9 cellular contexts compared by ENCODE assay signal in the genomic region with DNA sequence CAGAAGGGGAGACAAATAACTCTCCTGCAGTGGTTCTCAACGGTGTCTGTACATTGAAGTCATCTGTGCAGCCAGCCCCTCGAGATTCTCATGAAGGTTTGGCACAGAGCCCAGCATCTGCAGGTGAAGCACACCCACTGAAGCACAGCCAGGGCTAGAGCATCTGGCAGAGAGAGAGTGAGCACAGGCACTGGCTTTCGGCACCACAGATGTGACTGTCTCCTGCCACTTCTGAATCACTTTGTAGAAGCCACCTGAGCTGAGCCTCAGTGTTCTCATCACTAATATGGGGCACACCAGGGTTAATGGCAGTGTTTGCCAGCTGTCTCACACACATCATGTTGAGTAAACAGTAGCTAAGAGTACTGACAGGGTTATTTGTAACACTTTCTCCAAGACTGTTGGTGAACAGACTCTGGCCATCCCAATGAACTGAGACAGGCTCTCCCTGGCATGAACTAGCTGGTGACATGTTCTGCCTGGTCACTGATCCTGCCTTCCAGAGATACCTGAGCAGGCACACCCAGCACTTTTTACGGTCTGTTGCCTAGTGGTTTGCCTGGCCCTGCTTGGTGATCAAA. TPM values are rescaled to one million over a fixed set of nuclear protein-coding genes. Genes with fewer than 3 reads are reported as not detected.
DNase-seq lines count a peak whose midpoint lies in the region; ATAC-seq, FAIRE-seq and TF ChIP-seq lines count a peak whose summit lies in the region.
"Had no signal": no experiment of that assay in that cellular context is flagged by ENCODE, and none has a peak within 500 bp of the region (broad histone marks: within the 10 kb centered on the region; RNA-seq: fewer than 3 reads in every experiment).

No MANE protein-coding gene starts in this region.

- H3K4me1 ChIP-seq in IMR-90 (ENCODE audit: control insufficient read depth, insufficient read depth, low read length) (peaks cover 30% of the 10 kb centered on the region), keratinocyte (ENCODE audit: control insufficient read depth, extremely low read depth, insufficient read depth, low read length) (peaks cover 21% of the 10 kb centered on the region), upper lobe of right lung (peaks cover 90% of the 10 kb centered on the region), PC-9 (replicated peaks; ENCODE audit: insufficient read depth) (peaks cover 24% of the 10 kb centered on the region)

- POLR2A ChIA-PET in activated CD4-positive, alpha-beta T cell treated with anti-CD3 and anti-CD28 coated beads for 36 hours (lab: Charles Lee): interaction anchor here (0.9 kb wide), 1 partner anchor 54 kb away, joined by 5 read pairs; no protein-coding TSS in a partner anchor
- POLR2A ChIA-PET in IMR-90 (lab: Charles Lee; ENCODE audit: unreplicated experiment) (no interaction called here), WTC11 (lab: Charles Lee) (no interaction called here), PC-9 (lab: Charles Lee; ENCODE audit: unreplicated experiment) (no interaction called here)

- dilution Hi-C loops in IMR-90 (cut with HindIII; ENCODE audit: low sequenced_read_pairs, unreplicated experiment): no loop called here
- dilution Hi-C loops in keratinocyte (cut with MboI; ENCODE audit: extremely low pct_ligation_motif_present, low sequenced_read_pairs): no loop called here

- no peak overlapping the region for H3K4me2 ChIP-seq in IMR-90 (ENCODE audit: low read depth, low read length)
- H3K4me2 ChIP-seq in keratinocyte (ENCODE audit: control insufficient read depth, extremely low read depth, insufficient read depth, low read depth, low read length): peak overlapping the region; percentile 10
- H3K4me2 ChIP-seq in PC-9: no peak overlapping the region

- peak overlapping the region; percentile 27 for H2BK5ac ChIP-seq in IMR-90 (ENCODE audit: low read depth, low read length, poor library complexity, severe bottlenecking)

- H3F3A ChIP-seq in PC-9 (ENCODE audit: insufficient read depth, low read depth): peaks cover 23% of the 10 kb centered on the region

- H3K23ac ChIP-seq in IMR-90 (ENCODE audit: low read depth, low read length): peak overlapping the region; percentile 41; the same call in 1 of the 2 replicates

- TF ChIP-seq CTCF in IMR-90 (conservative IDR thresholded peaks at IDR 0.05; ENCODE audit: low read depth, low read length) (no peak), WTC11 (IDR thresholded peaks at IDR 0.05) (no peak), keratinocyte (optimal IDR thresholded peaks at IDR 0.05 in 1 of 3, IDR thresholded peaks at IDR 0.05 in 1 of 3, conservative IDR thresholded peaks at IDR 0.05 in 1 of 3; ENCODE audit: extremely low read depth in 1 of 3, insufficient read depth in 2 of 3, low read length in 3 of 3) (no peak), upper lobe of right lung (IDR thresholded peaks at IDR 0.05) (no peak), PC-9 (conservative IDR thresholded peaks at IDR 0.05) (no peak)

- H3K36me3 Mint-ChIP-seq in activated CD4-positive, alpha-beta T cell treated with anti-CD3 and anti-CD28 coated beads for 36 hours (ENCODE audit: low read depth): peaks cover 22% of the 10 kb centered on the region
- peaks cover 11% of the 10 kb centered on the region for H3K36me3 Mint-ChIP-seq in WTC11

- H4K91ac ChIP-seq in IMR-90 (ENCODE audit: insufficient read depth, low read depth, low read length): no peak overlapping the region

- H3K18ac ChIP-seq in IMR-90 (ENCODE audit: low read depth, low read length): no peak overlapping the region

- no peak overlapping the region for H3K27ac ChIP-seq in IMR-90 (ENCODE audit: insufficient read depth, low read length)
- no peak overlapping the region for H3K27ac ChIP-seq in keratinocyte (ENCODE audit: control insufficient read depth, insufficient read depth, low read length)
- H3K27ac ChIP-seq in upper lobe of right lung: peak overlapping the region; percentile 80
- no peak overlapping the region for H3K27ac ChIP-seq in PC-9

- H3K9me3 ChIP-seq in IMR-90 (ENCODE audit: control insufficient read depth, insufficient read depth, low read length) (no peaks in the 10 kb centered on the region), keratinocyte (ENCODE audit: control insufficient read depth, low read depth, low read length) (no peaks in the 10 kb centered on the region), upper lobe of right lung (no peaks in the 10 kb centered on the region), PC-9 (ENCODE audit: insufficient read depth, low read depth) (no peaks in the 10 kb centered on the region)

- H2BK15ac ChIP-seq in IMR-90 (ENCODE audit: low read depth, low read length): peak overlapping the region; percentile 34; the same call in 1 of the 3 replicates

- peaks cover 48 to 92% of the 10 kb centered on the region in 2 experiments for H3K79me1 ChIP-seq in IMR-90 (ENCODE audit: low read depth in 1 of 2, low read length in 2 of 2)

- BruUV-seq in IMR-90 (replicated peaks; lab: Mats Ljungman, UMichigan) (no TSS peak), PC-9 (replicated peaks; lab: Mats Ljungman, UMichigan) (no TSS peak)

- no peak overlapping the region; a peak in 1 of 4 replicates for H4K8ac ChIP-seq in IMR-90 (ENCODE audit: low read depth in 2 of 2, low read length in 2 of 2)

- H3K9ac ChIP-seq in IMR-90 (ENCODE audit: low read depth, low read length) (no peak overlapping the region), keratinocyte (ENCODE audit: control insufficient read depth, extremely low read depth, insufficient read depth, low read length) (no peak overlapping the region)

- H3K27me3 ChIP-seq in IMR-90 (ENCODE audit: control insufficient read depth, insufficient read depth, low read length): no peaks in the 10 kb centered on the region
- H3K27me3 ChIP-seq in keratinocyte (ENCODE audit: control insufficient read depth, extremely low read depth, insufficient read depth, low read length): no peaks in the 10 kb centered on the region
- H3K27me3 ChIP-seq in upper lobe of right lung: no peaks in the 10 kb centered on the region
- no peaks in the 10 kb centered on the region for H3K27me3 ChIP-seq in PC-9 (ENCODE audit: insufficient read depth, low read depth)

- H2BK20ac ChIP-seq in IMR-90 (ENCODE audit: low read depth, low read length): no peak overlapping the region

- peak overlapping the region; percentile 33 for H3K4ac ChIP-seq in IMR-90 (ENCODE audit: low read depth, low read length)

- H4K5ac ChIP-seq in IMR-90 (ENCODE audit: low read depth, low read length): no peak overlapping the region

- no peaks in the 10 kb centered on the region for H3K9me3 Mint-ChIP-seq in activated CD4-positive, alpha-beta T cell treated with anti-CD3 and anti-CD28 coated beads for 36 hours (ENCODE audit: low read depth)
- H3K9me3 Mint-ChIP-seq in WTC11: no peaks in the 10 kb centered on the region

- ATAC-seq in activated CD4-positive, alpha-beta T cell treated with anti-CD3 and anti-CD28 coated beads for 36 hours: peak; percentile 78
- ATAC-seq in IMR-90 (ENCODE audit: low read depth) (no peak), WTC11 (no peak), upper lobe of right lung (no peak), HG03520 (IDR thresholded peaks at IDR 0.05; ENCODE audit: unreplicated experiment) (no peak)

- 58% methylated on average over 3 of the region's 4 CpGs; no CpG with 5 or more reads in 1 of the 2 experiments for WGBS in IMR-90 (ENCODE audit: extremely low coverage in 2 of 2, insufficient read length in 1 of 2), 2 experiments

- H3K4me3 Mint-ChIP-seq in activated CD4-positive, alpha-beta T cell treated with anti-CD3 and anti-CD28 coated beads for 36 hours: no peak overlapping the region
- no peak overlapping the region for H3K4me3 Mint-ChIP-seq in WTC11

- intact Hi-C loops in activated CD4-positive, alpha-beta T cell treated with anti-CD3 and anti-CD28 coated beads for 36 hours (cut with DNase I, micrococcal nuclease): no loop called here
- intact Hi-C loops in IMR-90 (cut with micrococcal nuclease): loop anchor here (10.0 kb wide), 1 partner anchor 391 kb away; no protein-coding TSS in a partner anchor
- intact Hi-C loops in upper lobe of right lung (cut with DNase I): no loop called here
- intact Hi-C loops in PC-9 (cut with micrococcal nuclease; ENCODE audit: unreplicated experiment): no loop called here

- H3K27ac Mint-ChIP-seq in activated CD4-positive, alpha-beta T cell treated with anti-CD3 and anti-CD28 coated beads for 36 hours: peak overlapping the region; percentile 89
- H3K27ac Mint-ChIP-seq in WTC11: peak overlapping the region; percentile 62

- H3K4me1 Mint-ChIP-seq in activated CD4-positive, alpha-beta T cell treated with anti-CD3 and anti-CD28 coated beads for 36 hours: peaks cover 54% of the 10 kb centered on the region
- peaks cover 42% of the 10 kb centered on the region for H3K4me1 Mint-ChIP-seq in WTC11

- DNase-seq in activated CD4-positive, alpha-beta T cell treated with anti-CD3 and anti-CD28 coated beads for 36 hours: peak; percentile 63
- DNase-seq in activated CD4-positive, alpha-beta T cell treated with anti-CD3 and anti-CD28 coated beads for 1 hour: no peak
- DNase-seq in IMR-90 (no peak), WTC11 (ENCODE audit: low spot score) (no peak), keratinocyte (ENCODE audit: low read depth, low spot score) (no peak), upper lobe of right lung (no peak), PC-9 (no peak)

- H3K36me3 ChIP-seq in IMR-90 (ENCODE audit: control insufficient read depth, insufficient read depth, low read length) (peaks cover 22% of the 10 kb centered on the region), keratinocyte (ENCODE audit: control insufficient read depth in 2 of 2, extremely low read depth in 1 of 2, insufficient read depth in 2 of 2, low read length in 2 of 2) (peaks cover 30 to 46% of the 10 kb centered on the region in 2 experiments), upper lobe of right lung (peaks cover 27% of the 10 kb centered on the region), PC-9 (ENCODE audit: low read depth) (0 out of 2 replicates have a peak, but pooled peaks cover 7% of the 10 kb centered on the region)

- H2AFZ ChIP-seq in IMR-90 (replicated peaks; ENCODE audit: low read length, poor library complexity): no peak overlapping the region
- no peak overlapping the region for H2AFZ ChIP-seq in keratinocyte (ENCODE audit: control insufficient read depth, low read length)
- H2AFZ ChIP-seq in PC-9: no peak overlapping the region

- H3K79me2 ChIP-seq in keratinocyte (ENCODE audit: control insufficient read depth, insufficient read depth, low read length) (peaks cover 74% of the 10 kb centered on the region), PC-9 (ENCODE audit: low read depth) (peaks cover 75% of the 10 kb centered on the region)

- CTCF ChIA-PET in activated CD4-positive, alpha-beta T cell treated with anti-CD3 and anti-CD28 coated beads for 36 hours (lab: Charles Lee): interaction anchor here (1.0 to 1.9 kb wide), 5 partner anchors 10 to 88 kb away, joined by 3 to 5 read pairs (median 3); no protein-coding TSS in a partner anchor
- CTCF ChIA-PET in IMR-90 (lab: Yijun Ruan, JAX): no interaction called here
- CTCF ChIA-PET in WTC11 (lab: Charles Lee): interaction anchor here (1.1 to 2.3 kb wide), 2 partner anchors 10 to 32 kb away, joined by 3 to 6 read pairs; a partner anchor contains a TSS
- CTCF ChIA-PET in PC-9 (lab: Charles Lee): no interaction called here

- H3K4me3 ChIP-seq in IMR-90 (ENCODE audit: insufficient read depth, low read depth, low read length) (no peak overlapping the region), keratinocyte (ENCODE audit: control insufficient read depth in 2 of 3, extremely low read depth in 1 of 3, insufficient read depth in 2 of 3, low read depth in 1 of 3, low read length in 3 of 3) (no peak overlapping the region), upper lobe of right lung (no peak overlapping the region), PC-9 (no peak overlapping the region)

- H3K27me3 Mint-ChIP-seq in activated CD4-positive, alpha-beta T cell treated with anti-CD3 and anti-CD28 coated beads for 36 hours: no peaks in the 10 kb centered on the region
- H3K27me3 Mint-ChIP-seq in WTC11 (ENCODE audit: low read depth): no peaks in the 10 kb centered on the region

- H3K9me1 ChIP-seq in IMR-90 (ENCODE audit: insufficient read depth, low read length): peaks cover 54% of the 10 kb centered on the region
- H3K9me1 ChIP-seq in keratinocyte (ENCODE audit: control insufficient read depth, extremely low read depth, insufficient read depth, low read length): peaks cover 4% of the 10 kb centered on the region

- no peak overlapping the region for H2AK9ac ChIP-seq in IMR-90 (replicated peaks; ENCODE audit: low read depth, low read length, poor library complexity)

- H2BK120ac ChIP-seq in IMR-90 (ENCODE audit: low read depth, low read length): no peak overlapping the region; the same call in 1 of the 2 replicates

- H3K56ac ChIP-seq in IMR-90 (ENCODE audit: extremely low read depth, insufficient read depth, low read length): no peak overlapping the region

- TF ChIP-seq RAD21 in IMR-90 (IDR thresholded peaks at IDR 0.05; ENCODE audit: low read length): no peak

- in situ Hi-C loops in IMR-90 (cut with MboI; ENCODE audit: low sequenced_read_pairs): no loop called here

- no peak for TF ChIP-seq POLR2A in IMR-90 (IDR thresholded peaks at IDR 0.05; ENCODE audit: low read depth, low read length)

- peak overlapping the region; percentile 68; the same call in 1 of the 2 replicates for H2AK5ac ChIP-seq in IMR-90 (ENCODE audit: low read depth, low read length)

- no peaks in the 10 kb centered on the region for H3K9me2 ChIP-seq in PC-9 (ENCODE audit: insufficient read depth)

- FAIRE-seq in keratinocyte (lab: Jason Lieb, UNC): peak; percentile 61

- peaks cover 71% of the 10 kb centered on the region for H4K20me1 ChIP-seq in IMR-90 (ENCODE audit: insufficient read depth, low read length)
- peaks cover 33% of the 10 kb centered on the region for H4K20me1 ChIP-seq in keratinocyte (ENCODE audit: control insufficient read depth, extremely low read depth, insufficient read depth, low read length)
- H4K20me1 ChIP-seq in PC-9 (ENCODE audit: insufficient read depth): peaks cover 33% of the 10 kb centered on the region

- H3K14ac ChIP-seq in IMR-90 (replicated peaks; ENCODE audit: low read depth, low read length): peak overlapping the region; percentile 62

RNA-seq across cellular contexts. Expression of a gene that starts 10.9 kb away (rescaled TPM):
- total RNA-seq in activated CD4-positive, alpha-beta T cell treated with anti-CD3 and anti-CD28 coated beads for 36 hours: under 1 TPM; 0.09 to 0.11 TPM
- total RNA-seq in IMR-90 (2012; rRNA removed) (not detected in 2 replicates), WTC11 (2021) (0.30 to 0.57 TPM (median 0.46 TPM) in 3 replicates), upper lobe of right lung (not detected), PC-9 (2021) (0.33 TPM in 1 of 2 replicates, not detected in the other)
- polyA plus RNA-seq in IMR-90 (2012; rRNA removed) (not detected in 2 replicates), keratinocyte (0.03 TPM in 1 of 3 replicates, not detected in the others)
- not detected in 2 replicates for polyA plus RNA-seq in IMR-90 (2012; cell fraction: cytosol; rRNA removed)
- 0.06 and 0.09 TPM in 2 replicates for polyA plus RNA-seq in IMR-90 (2012; cell fraction: nucleus; rRNA removed; ENCODE audit: low replicate concordance)
- not detected for polyA plus RNA-seq in keratinocyte (2011; ENCODE audit: low read depth)
- polyA plus RNA-seq in keratinocyte (2011; cell fraction: cytosol; rRNA removed): not detected in 2 replicates
- not detected in 2 replicates for polyA plus RNA-seq in keratinocyte (2011; cell fraction: nucleus; rRNA removed)
- polyA plus RNA-seq in keratinocyte (2012; ENCODE audit: low replicate concordance): 0.16 and 0.18 TPM in 2 replicates
- not detected in 3 replicates for polyA minus RNA-seq in keratinocyte
- not detected for polyA minus RNA-seq in keratinocyte (2011; cell fraction: cytosol; rRNA and poly(A)+ RNA removed)
- not detected in 2 replicates for polyA minus RNA-seq in keratinocyte (2011; cell fraction: nucleus; rRNA and poly(A)+ RNA removed)
- polyA plus RNA-seq: BJ had no signal

RNA-seq across cellular contexts. Expression of a gene that starts 12.4 kb away (rescaled TPM):
- total RNA-seq in activated CD4-positive, alpha-beta T cell treated with anti-CD3 and anti-CD28 coated beads for 36 hours: 10 to 100 TPM; 46.2 to 54.8 TPM
- total RNA-seq in IMR-90 (2012; rRNA removed) (5.3 and 6.3 TPM in 2 replicates), WTC11 (2021) (44.8 to 54.0 TPM (median 52.7 TPM) in 3 replicates), upper lobe of right lung (45.3 TPM), PC-9 (2021) (42.1 and 47.6 TPM in 2 replicates)
- polyA plus RNA-seq in IMR-90 (2012; rRNA removed) (28.2 and 31.4 TPM in 2 replicates), keratinocyte (26.1 to 42.0 TPM (median 28.2 TPM) in 3 replicates)
- 12.9 and 17.4 TPM in 2 replicates for polyA plus RNA-seq in IMR-90 (2012; cell fraction: cytosol; rRNA removed)
- 273 and 329 TPM in 2 replicates for polyA plus RNA-seq in IMR-90 (2012; cell fraction: nucleus; rRNA removed; ENCODE audit: low replicate concordance)
- 13.2 TPM for polyA plus RNA-seq in keratinocyte (2011; ENCODE audit: low read depth)
- 11.7 and 16.6 TPM in 2 replicates for polyA plus RNA-seq in keratinocyte (2011; cell fraction: cytosol; rRNA removed)
- polyA plus RNA-seq in keratinocyte (2011; cell fraction: nucleus; rRNA removed): 132 and 177 TPM in 2 replicates
- polyA plus RNA-seq in keratinocyte (2012; ENCODE audit: low replicate concordance): 23.6 and 33.2 TPM in 2 replicates
- 22.0 to 38.4 TPM (median 22.8 TPM) in 3 replicates for polyA minus RNA-seq in keratinocyte
- polyA minus RNA-seq in keratinocyte (2011; cell fraction: cytosol; rRNA and poly(A)+ RNA removed): 18.4 TPM
- polyA minus RNA-seq in keratinocyte (2011; cell fraction: nucleus; rRNA and poly(A)+ RNA removed): 18.3 and 22.7 TPM in 2 replicates

RNA-seq across cellular contexts. Expression of a gene that starts 21.0 kb away (rescaled TPM):
- 10 to 100 TPM; 23.8 to 31.1 TPM for total RNA-seq in activated CD4-positive, alpha-beta T cell treated with anti-CD3 and anti-CD28 coated beads for 36 hours
- total RNA-seq in IMR-90 (2012; rRNA removed) (1.1 and 1.4 TPM in 2 replicates), WTC11 (2021) (6.3 to 7.6 TPM (median 7.3 TPM) in 3 replicates), upper lobe of right lung (27.5 TPM), PC-9 (2021) (17.9 and 26.0 TPM in 2 replicates)
- polyA plus RNA-seq in IMR-90 (2012; rRNA removed) (1.9 and 2.8 TPM in 2 replicates), keratinocyte (5.2 to 8.8 TPM (median 6.1 TPM) in 3 replicates)
- 1.9 and 2.5 TPM in 2 replicates for polyA plus RNA-seq in IMR-90 (2012; cell fraction: cytosol; rRNA removed)
- 14.8 and 19.4 TPM in 2 replicates for polyA plus RNA-seq in IMR-90 (2012; cell fraction: nucleus; rRNA removed; ENCODE audit: low replicate concordance)
- polyA plus RNA-seq in keratinocyte (2011; ENCODE audit: low read depth): 2.0 TPM
- polyA plus RNA-seq in keratinocyte (2011; cell fraction: cytosol; rRNA removed): 2.4 and 3.5 TPM in 2 replicates
- polyA plus RNA-seq in keratinocyte (2011; cell fraction: nucleus; rRNA removed): 12.3 and 14.9 TPM in 2 replicates
- 3.8 and 7.1 TPM in 2 replicates for polyA plus RNA-seq in keratinocyte (2012; ENCODE audit: low replicate concordance)
- polyA minus RNA-seq in keratinocyte: 5.2 to 13.9 TPM (median 9.6 TPM) in 3 replicates
- 6.3 TPM for polyA minus RNA-seq in keratinocyte (2011; cell fraction: cytosol; rRNA and poly(A)+ RNA removed)
- 4.4 and 5.7 TPM in 2 replicates for polyA minus RNA-seq in keratinocyte (2011; cell fraction: nucleus; rRNA and poly(A)+ RNA removed)

RNA-seq across cellular contexts. Expression of a gene that starts 21.2 kb away (rescaled TPM):
- 10 to 100 TPM; 32.0 to 47.3 TPM for total RNA-seq in activated CD4-positive, alpha-beta T cell treated with anti-CD3 and anti-CD28 coated beads for 36 hours
- 112 and 126 TPM in 2 replicates for total RNA-seq in IMR-90 (2012; rRNA removed)
- 277 and 312 TPM in 2 replicates for polyA plus RNA-seq in IMR-90 (2012; rRNA removed)
- polyA plus RNA-seq in IMR-90 (2012; cell fraction: cytosol; rRNA removed): 208 and 308 TPM in 2 replicates
- polyA plus RNA-seq in IMR-90 (2012; cell fraction: nucleus; rRNA removed; ENCODE audit: low replicate concordance): 135 and 149 TPM in 2 replicates
- total RNA-seq in WTC11 (2021): 74.3 to 84.8 TPM (median 84.1 TPM) in 3 replicates
- polyA plus RNA-seq in keratinocyte: 162 to 205 TPM (median 190 TPM) in 3 replicates
- polyA plus RNA-seq in keratinocyte (2011; ENCODE audit: low read depth): 39.1 TPM
- 175 and 251 TPM in 2 replicates for polyA plus RNA-seq in keratinocyte (2011; cell fraction: cytosol; rRNA removed)
- polyA plus RNA-seq in keratinocyte (2011; cell fraction: nucleus; rRNA removed): 119 and 154 TPM in 2 replicates
- polyA plus RNA-seq in keratinocyte (2012; ENCODE audit: low replicate concordance): 93.5 and 168 TPM in 2 replicates
- polyA minus RNA-seq in keratinocyte: 92.2 to 195 TPM (median 110 TPM) in 3 replicates
- 108 TPM for polyA minus RNA-seq in keratinocyte (2011; cell fraction: cytosol; rRNA and poly(A)+ RNA removed)
- 31.3 and 35.6 TPM in 2 replicates for polyA minus RNA-seq in keratinocyte (2011; cell fraction: nucleus; rRNA and poly(A)+ RNA removed)
- 154 TPM for total RNA-seq in upper lobe of right lung
- 97.0 and 120 TPM in 2 replicates for total RNA-seq in PC-9 (2021)

RNA-seq across cellular contexts. Expression of a gene that starts 35.3 kb away (rescaled TPM):
- under 1 TPM; 0.23 to 0.30 TPM for total RNA-seq in activated CD4-positive, alpha-beta T cell treated with anti-CD3 and anti-CD28 coated beads for 36 hours
- total RNA-seq in IMR-90 (2012; rRNA removed) (not detected in 2 replicates), WTC11 (2021) (3.1 to 4.5 TPM (median 3.7 TPM) in 3 replicates), upper lobe of right lung (0.78 TPM), PC-9 (2021) (1.7 and 2.1 TPM in 2 replicates)
- polyA plus RNA-seq in IMR-90 (2012; rRNA removed) (not detected in 2 replicates), keratinocyte (0.03 to 0.13 TPM (median 0.09 TPM) in 3 replicates)
- polyA plus RNA-seq in IMR-90 (2012; cell fraction: cytosol; rRNA removed): not detected in 2 replicates
- polyA plus RNA-seq in IMR-90 (2012; cell fraction: nucleus; rRNA removed; ENCODE audit: low replicate concordance): not detected in 2 replicates
- polyA plus RNA-seq in keratinocyte (2011; ENCODE audit: low read depth): 0.10 TPM
- polyA plus RNA-seq in keratinocyte (2011; cell fraction: cytosol; rRNA removed): 0.10 TPM in 2 replicates
- 0.14 and 0.52 TPM in 2 replicates for polyA plus RNA-seq in keratinocyte (2011; cell fraction: nucleus; rRNA removed)
- 0.17 TPM in 1 of 2 replicates, not detected in the other for polyA plus RNA-seq in keratinocyte (2012; ENCODE audit: low replicate concordance)
- 0.07 TPM in 1 of 3 replicates, not detected in the others for polyA minus RNA-seq in keratinocyte
- polyA minus RNA-seq in keratinocyte (2011; cell fraction: cytosol; rRNA and poly(A)+ RNA removed): not detected
- not detected in 2 replicates for polyA minus RNA-seq in keratinocyte (2011; cell fraction: nucleus; rRNA and poly(A)+ RNA removed)
- polyA plus RNA-seq: BJ had no signal

Comparison
In these comparisons a context has a peak if more than half of its experiments do, and no peak if none do; other contexts are left out.
1. CTCF ChIA-PET loops: an anchor here in activated CD4-positive, alpha-beta T cell treated with anti-CD3 and anti-CD28 coated beads for 36 hours (1.0 to 1.9 kb wide) and WTC11 (1.1 to 2.3 kb wide); none called in IMR-90 and PC-9.